20 cellular contexts compared by ENCODE assay signal in genomic region chr3:16326724-16327349, GRCh38.
A peak's percentile ranks its signal among the peaks of the same experiment; 100 is the strongest.
DNase-seq lines count a peak whose midpoint lies in the region; ATAC-seq, FAIRE-seq and TF ChIP-seq lines count a peak whose summit lies in the region.
"Had no signal": no experiment of that assay in that cellular context is flagged by ENCODE, and none has a peak within 500 bp of the region (broad histone marks: within the 10 kb centered on the region; RNA-seq: fewer than 3 reads in every experiment).

No MANE protein-coding gene starts in this region.

- peak overlapping the region; percentile 69 for H3K27ac Mint-ChIP-seq in activated CD4-positive, alpha-beta T cell treated with anti-CD3 and anti-CD28 coated beads, Interleukin-2, amount 10 ng/mL, durations not matched to agents 7 days and 5 days
- no peak overlapping the region for H3K27ac Mint-ChIP-seq in activated CD4-positive, alpha-beta T cell treated with anti-CD3 and anti-CD28 coated beads, Interleukin-2, amount 10 ng/mL, durations not matched to agents 24 days and 14 days
- peak overlapping the region in 6 of 8 donors; percentile 21 to 94 (median 50) for H3K27ac Mint-ChIP-seq in CD8-positive, alpha-beta memory T cell
- peak overlapping the region in 8 of 9 donors; percentile 17 to 87 (median 54) for H3K27ac Mint-ChIP-seq in naive thymus-derived CD4-positive, alpha-beta T cell
- no peak overlapping the region for H3K27ac Mint-ChIP-seq in T-helper 2 cell treated with Interferon-gamma antibody and Interleukin-4, amounts not matched to agents 5 μg/mL and 100 μg/mL, for 36 hours

- POLR2A ChIA-PET in activated CD4-positive, alpha-beta T cell treated with anti-CD3 and anti-CD28 coated beads, Interleukin-2, amount 10 ng/mL, durations not matched to agents 7 days and 5 days (lab: Charles Lee): no interaction called here
- POLR2A ChIA-PET in CD8-positive, alpha-beta memory T cell (lab: Charles Lee): no interaction called here
- POLR2A ChIA-PET in K562 (lab: Yijun Ruan, JAX): no interaction called here
- POLR2A ChIA-PET in naive thymus-derived CD4-positive, alpha-beta T cell (lab: Charles Lee): no interaction called here

- H3K9me3 Mint-ChIP-seq in activated CD4-positive, alpha-beta T cell treated with anti-CD3 and anti-CD28 coated beads, Interleukin-2, amount 10 ng/mL, durations not matched to agents 7 days and 5 days: peaks cover 8% of the 10 kb centered on the region
- H3K9me3 Mint-ChIP-seq in activated CD4-positive, alpha-beta T cell treated with anti-CD3 and anti-CD28 coated beads, Interleukin-2, amount 10 ng/mL, durations not matched to agents 24 days and 14 days: peaks cover 7% of the 10 kb centered on the region
- H3K9me3 Mint-ChIP-seq in CD8-positive, alpha-beta memory T cell: peaks cover 0 to 9% (median 6%) of the 10 kb centered on the region in 5 donors
- H3K9me3 Mint-ChIP-seq in naive thymus-derived CD4-positive, alpha-beta T cell: peaks cover 4 to 28% (median 10%) of the 10 kb centered on the region in 11 donors
- H3K9me3 Mint-ChIP-seq in T-helper 2 cell treated with Interferon-gamma antibody and Interleukin-4, amounts not matched to agents 5 μg/mL and 100 μg/mL, for 36 hours: peaks cover 6% of the 10 kb centered on the region

- no peaks in the 10 kb centered on the region for H3K27me3 Mint-ChIP-seq in activated CD4-positive, alpha-beta T cell treated with anti-CD3 and anti-CD28 coated beads, Interleukin-2, amount 10 ng/mL, durations not matched to agents 7 days and 5 days
- no peaks in the 10 kb centered on the region for H3K27me3 Mint-ChIP-seq in activated CD4-positive, alpha-beta T cell treated with anti-CD3 and anti-CD28 coated beads, Interleukin-2, amount 10 ng/mL, durations not matched to agents 24 days and 14 days
- H3K27me3 Mint-ChIP-seq in CD8-positive, alpha-beta memory T cell: peaks cover 0 to 2% of the 10 kb centered on the region in 2 donors
- H3K27me3 Mint-ChIP-seq in naive thymus-derived CD4-positive, alpha-beta T cell: no peaks in the 10 kb centered on the region
- no peaks in the 10 kb centered on the region for H3K27me3 Mint-ChIP-seq in T-helper 2 cell treated with Interferon-gamma antibody and Interleukin-4, amounts not matched to agents 5 μg/mL and 100 μg/mL, for 36 hours (ENCODE audit: low read depth)
- H3K27me3 Mint-ChIP-seq: activated naive CD8-positive, alpha-beta T cell treated with anti-CD3 and anti-CD28 coated beads, Interleukin-2, amount 10 ng/mL, durations not matched to agents 7 days and 5 days had no signal

- H3K9me1 ChIP-seq in K562 (ENCODE audit: control insufficient read depth, insufficient read depth, low read length): no peaks in the 10 kb centered on the region

- CTCF ChIA-PET in activated CD4-positive, alpha-beta T cell treated with anti-CD3 and anti-CD28 coated beads, Interleukin-2, amount 10 ng/mL, durations not matched to agents 7 days and 5 days (lab: Charles Lee): no interaction called here
- CTCF ChIA-PET in CD8-positive, alpha-beta memory T cell (lab: Charles Lee): interaction anchor here (16.0 kb wide), 1 partner anchor 34 kb away, joined by 286 read pairs; no protein-coding TSS in a partner anchor
- CTCF ChIA-PET in K562 (lab: Yijun Ruan, JAX; ENCODE audit: low intra/inter-chr PET ratio): no interaction called here
- CTCF ChIA-PET in naive thymus-derived CD4-positive, alpha-beta T cell (lab: Charles Lee): no interaction called here

- H3K4me3 Mint-ChIP-seq in activated CD4-positive, alpha-beta T cell treated with anti-CD3 and anti-CD28 coated beads, Interleukin-2, amount 10 ng/mL, durations not matched to agents 7 days and 5 days: no peak overlapping the region
- H3K4me3 Mint-ChIP-seq in activated CD4-positive, alpha-beta T cell treated with anti-CD3 and anti-CD28 coated beads, Interleukin-2, amount 10 ng/mL, durations not matched to agents 24 days and 14 days: no peak overlapping the region
- no peak overlapping the region for H3K4me3 Mint-ChIP-seq in CD8-positive, alpha-beta memory T cell
- H3K4me3 Mint-ChIP-seq in naive thymus-derived CD4-positive, alpha-beta T cell: no peak overlapping the region
- H3K4me3 Mint-ChIP-seq in T-helper 2 cell treated with Interferon-gamma antibody and Interleukin-4, amounts not matched to agents 5 μg/mL and 100 μg/mL, for 36 hours: no peak overlapping the region
- H3K4me3 Mint-ChIP-seq: activated naive CD8-positive, alpha-beta T cell treated with anti-CD3 and anti-CD28 coated beads, Interleukin-2, amount 10 ng/mL, durations not matched to agents 7 days and 5 days had no signal

- intact Hi-C loops in activated CD4-positive, alpha-beta T cell treated with anti-CD3 and anti-CD28 coated beads, Interleukin-2, amount 10 ng/mL, durations not matched to agents 24 days and 14 days (cut with micrococcal nuclease): no loop called here
- intact Hi-C loops in K562 (cut with micrococcal nuclease): no loop called here
- intact Hi-C loops in naive thymus-derived CD4-positive, alpha-beta T cell (cut with micrococcal nuclease): no loop called here

- in situ Hi-C loops in K562 (cut with MboI): no loop called here

- WGBS in K562 (ENCODE audit: insufficient coverage, low coverage, missing lambda C conversion rate): 96% methylated on average over 15 of the region's 15 CpGs

- H3K27ac ChIP-seq in CD8-positive, alpha-beta memory T cell (ENCODE audit: low read depth, low read length): no peak overlapping the region
- H3K27ac ChIP-seq in K562 (ENCODE audit: extremely low read depth, low read depth, low read length): no peak overlapping the region
- no peak overlapping the region for H3K27ac ChIP-seq in naive thymus-derived CD4-positive, alpha-beta T cell (ENCODE audit: low read depth, low read length)
- H3K27ac ChIP-seq: A549, C4-2B, PC-9, spleen, upper lobe of right lung had no signal

- H3K9ac ChIP-seq in K562 (ENCODE audit: insufficient read depth in 1 of 2, low read depth in 2 of 2, low read length in 2 of 2): no peak overlapping the region
- H3K9ac ChIP-seq: SK-N-SH had no signal

- no peak overlapping the region for H2AFZ ChIP-seq in K562 (ENCODE audit: low read depth, low read length)
- H2AFZ ChIP-seq: PC-9 had no signal

- no peak for ATAC-seq in K562
- no peak for ATAC-seq in naive thymus-derived CD4-positive, alpha-beta T cell
- ATAC-seq: A549, upper lobe of right lung had no signal

- H3K79me2 ChIP-seq in K562 (ENCODE audit: control insufficient read depth, insufficient read depth, low read length): no peaks in the 10 kb centered on the region

- H3K27me3 ChIP-seq in CD8-positive, alpha-beta memory T cell (ENCODE audit: insufficient read depth, low read length, poor library complexity, severe bottlenecking): no peaks in the 10 kb centered on the region
- H3K27me3 ChIP-seq in K562 (ENCODE audit: control insufficient read depth in 2 of 2, insufficient read depth in 2 of 2, low read length in 2 of 2): no peaks in the 10 kb centered on the region
- no peaks in the 10 kb centered on the region for H3K27me3 ChIP-seq in naive thymus-derived CD4-positive, alpha-beta T cell (ENCODE audit: control insufficient read depth in 2 of 2, insufficient read depth in 2 of 2, low read length in 2 of 2)
- H3K27me3 ChIP-seq: spleen, upper lobe of right lung had no signal

- peaks cover 2% of the 10 kb centered on the region for H3K4me1 Mint-ChIP-seq in activated CD4-positive, alpha-beta T cell treated with anti-CD3 and anti-CD28 coated beads, Interleukin-2, amount 10 ng/mL, durations not matched to agents 7 days and 5 days
- peaks cover 7% of the 10 kb centered on the region for H3K4me1 Mint-ChIP-seq in activated CD4-positive, alpha-beta T cell treated with anti-CD3 and anti-CD28 coated beads, Interleukin-2, amount 10 ng/mL, durations not matched to agents 24 days and 14 days
- peaks cover 8 to 33% (median 20%) of the 10 kb centered on the region in 3 donors for H3K4me1 Mint-ChIP-seq in CD8-positive, alpha-beta memory T cell
- peaks cover 4 to 37% (median 20%) of the 10 kb centered on the region in 7 donors for H3K4me1 Mint-ChIP-seq in naive thymus-derived CD4-positive, alpha-beta T cell
- peaks cover 5% of the 10 kb centered on the region for H3K4me1 Mint-ChIP-seq in T-helper 2 cell treated with Interferon-gamma antibody and Interleukin-4, amounts not matched to agents 5 μg/mL and 100 μg/mL, for 36 hours (ENCODE audit: low read depth)

- TF ChIP-seq EP300 in K562 (IDR thresholded peaks at IDR 0.05; ENCODE audit: low read length): no peak

- BruUV-seq in K562 (replicated peaks; lab: Mats Ljungman, UMichigan): no TSS peak

- no peak overlapping the region for H3K4me2 ChIP-seq in K562 (ENCODE audit: insufficient read depth, low read length)
- H3K4me2 ChIP-seq: A549, PC-9, SK-N-SH had no signal

- no peak overlapping the region for H3K4me3 ChIP-seq in CD8-positive, alpha-beta memory T cell (ENCODE audit: low read length)
- H3K4me3 ChIP-seq in K562: no peak overlapping the region
- H3K4me3 ChIP-seq in naive thymus-derived CD4-positive, alpha-beta T cell (ENCODE audit: low read length): no peak overlapping the region
- H3K4me3 ChIP-seq: A549, PC-9, spleen, upper lobe of right lung had no signal

- no peaks in the 10 kb centered on the region for H3K4me1 ChIP-seq in CD8-positive, alpha-beta memory T cell (ENCODE audit: insufficient read depth, low read length)
- H3K4me1 ChIP-seq in K562 (replicated peaks in 1 of 2; ENCODE audit: control insufficient read depth in 2 of 2, insufficient read depth in 2 of 2, low read length in 2 of 2): no peaks in the 10 kb centered on the region
- no peaks in the 10 kb centered on the region for H3K4me1 ChIP-seq in naive thymus-derived CD4-positive, alpha-beta T cell (ENCODE audit: control insufficient read depth in 2 of 2, insufficient read depth in 2 of 2, low read length in 2 of 2)
- H3K4me1 ChIP-seq: A549, spleen, upper lobe of right lung had no signal

- no peak for TF ChIP-seq RAD21 in K562 (CRISPR knock-in tag; conservative IDR thresholded peaks at IDR 0.05 in 1 of 2, IDR thresholded peaks at IDR 0.05 in 1 of 2)

- TF ChIP-seq CTCF in K562 (IDR thresholded peaks at IDR 0.05 in 2 of 3, conservative IDR thresholded peaks at IDR 0.05 in 1 of 3; ENCODE audit: insufficient read depth in 2 of 3, low read depth in 1 of 3, low read length in 3 of 3): no peak

- no peaks in the 10 kb centered on the region for H4K20me1 ChIP-seq in K562 (replicated peaks; ENCODE audit: control insufficient read depth, insufficient read depth, low read length)

- DNase-seq in activated CD4-positive, alpha-beta T cell treated with anti-CD3 and anti-CD28 coated beads, Interleukin-2, amount 10 ng/mL, durations not matched to agents 7 days and 5 days: no peak
- DNase-seq in activated CD4-positive, alpha-beta T cell treated with anti-CD3 and anti-CD28 coated beads, Interleukin-2, amount 10 ng/mL, durations not matched to agents 24 days and 14 days: no peak
- no peak for DNase-seq in CD8-positive, alpha-beta memory T cell
- no peak for DNase-seq in K562 (ENCODE audit: extremely low read depth in 1 of 4, low spot score in 3 of 4)
- DNase-seq in naive thymus-derived CD4-positive, alpha-beta T cell: no peak
- DNase-seq in DMS53 treated with DMSO at 0.1 percent for 48 hours (lab: John Stamatoyannopoulos, UW; ENCODE audit: unreplicated experiment): no peak
- no peak for DNase-seq in T-helper 2 cell treated with Interferon-gamma antibody and Interleukin-4, amounts not matched to agents 5 μg/mL and 100 μg/mL, for 36 hours (ENCODE audit: low spot score)
- no peak for DNase-seq in NAMALWA (ENCODE audit: low spot score)
- DNase-seq: activated naive CD8-positive, alpha-beta T cell treated with anti-CD3 and anti-CD28 coated beads, Interleukin-2, amount 10 ng/mL, durations not matched to agents 7 days and 5 days; caudate nucleus; NCI-H1930; NCI-H524 treated with DMSO at 0.1 percent for 48 hours; PC-9; SK-N-SH; spleen; stimulated activated naive CD4-positive, alpha-beta T cell; upper lobe of right lung had no signal

- peaks cover 9% of the 10 kb centered on the region for H3K9me3 ChIP-seq in CD8-positive, alpha-beta memory T cell (ENCODE audit: low read length)
- no peaks in the 10 kb centered on the region for H3K9me3 ChIP-seq in K562 (replicated peaks; ENCODE audit: control insufficient read depth, insufficient read depth, low read depth, low read length)
- H3K9me3 ChIP-seq in naive thymus-derived CD4-positive, alpha-beta T cell (ENCODE audit: control insufficient read depth in 2 of 3, low read length in 3 of 3): peaks cover 0 to 18% (median 0%) of the 10 kb centered on the region in 3 experiments

- H3K36me3 ChIP-seq in CD8-positive, alpha-beta memory T cell (ENCODE audit: insufficient read depth, low read length): peaks cover 66% of the 10 kb centered on the region
- H3K36me3 ChIP-seq in K562 (ENCODE audit: control insufficient read depth, insufficient read depth, low read length): peaks cover 81% of the 10 kb centered on the region
- H3K36me3 ChIP-seq in naive thymus-derived CD4-positive, alpha-beta T cell (ENCODE audit: control insufficient read depth in 2 of 3, insufficient read depth in 3 of 3, low read length in 3 of 3): peaks cover 5 to 94% (median 49%) of the 10 kb centered on the region in 3 experiments

- peaks cover 66% of the 10 kb centered on the region for H3K36me3 Mint-ChIP-seq in activated CD4-positive, alpha-beta T cell treated with anti-CD3 and anti-CD28 coated beads, Interleukin-2, amount 10 ng/mL, durations not matched to agents 7 days and 5 days (ENCODE audit: low read depth)
- H3K36me3 Mint-ChIP-seq in activated CD4-positive, alpha-beta T cell treated with anti-CD3 and anti-CD28 coated beads, Interleukin-2, amount 10 ng/mL, durations not matched to agents 24 days and 14 days (ENCODE audit: low read depth): peaks cover 63% of the 10 kb centered on the region
- peaks cover 15 to 94% (median 19%) of the 10 kb centered on the region in 3 donors for H3K36me3 Mint-ChIP-seq in CD8-positive, alpha-beta memory T cell
- H3K36me3 Mint-ChIP-seq in naive thymus-derived CD4-positive, alpha-beta T cell: peaks cover 19 to 82% (median 56%) of the 10 kb centered on the region in 5 donors
- peaks cover 62% of the 10 kb centered on the region for H3K36me3 Mint-ChIP-seq in T-helper 2 cell treated with Interferon-gamma antibody and Interleukin-4, amounts not matched to agents 5 μg/mL and 100 μg/mL, for 36 hours (ENCODE audit: low read depth)

- no peak for TF ChIP-seq POLR2A in K562 (conservative IDR thresholded peaks at IDR 0.05)

- FAIRE-seq in K562 (lab: Jason Lieb, UNC): peak; percentile 11
- FAIRE-seq: A549, TTC549 had no signal

Comparison
In these comparisons a context has a peak if more than half of its experiments do, and no peak if none do; other contexts are left out.
1. H3K27ac Mint-ChIP-seq: peak in activated CD4-positive, alpha-beta T cell treated with anti-CD3 and anti-CD28 coated beads, Interleukin-2, amount 10 ng/mL, durations not matched to agents 7 days and 5 days (single experiment), CD8-positive, alpha-beta memory T cell (6 of 8) and naive thymus-derived CD4-positive, alpha-beta T cell (8 of 9); none in activated CD4-positive, alpha-beta T cell treated with anti-CD3 and anti-CD28 coated beads, Interleukin-2, amount 10 ng/mL, durations not matched to agents 24 days and 14 days (single experiment) and T-helper 2 cell treated with Interferon-gamma antibody and Interleukin-4, amounts not matched to agents 5 μg/mL and 100 μg/mL, for 36 hours (single experiment).